Comparison of ENCODE assay signal across 12 cellular contexts in genomic region chr11:65437436-65438227, GRCh38. TPM values are rescaled to one million over a fixed set of nuclear protein-coding genes. Genes with fewer than 3 reads are reported as not detected.
DNase-seq lines count a peak whose midpoint lies in the region; ATAC-seq, FAIRE-seq and TF ChIP-seq lines count a peak whose summit lies in the region.
"Had no signal": no experiment of that assay in that cellular context is flagged by ENCODE, and none has a peak within 500 bp of the region (broad histone marks: within the 10 kb centered on the region; RNA-seq: fewer than 3 reads in every experiment).

No MANE protein-coding gene starts in this region.

- no peak for FAIRE-seq in kidney (lab: Jason Lieb, UNC)
- FAIRE-seq: GM12891, H1 had no signal

- no peak for TF ChIP-seq CTCF in astrocyte of the spinal cord (IDR thresholded peaks at IDR 0.05; ENCODE audit: low read depth, low read length)
- no peak for TF ChIP-seq CTCF in kidney (IDR thresholded peaks at IDR 0.05; ENCODE audit: borderline replicate concordance, extremely low read depth, insufficient read depth)
- no peak for TF ChIP-seq CTCF in suprapubic skin (IDR thresholded peaks at IDR 0.05)
- no peak for TF ChIP-seq CTCF in BE2C (IDR thresholded peaks at IDR 0.05; ENCODE audit: low read depth, low read length)

- no peaks in the 10 kb centered on the region for H3K27me3 ChIP-seq in suprapubic skin
- no peaks in the 10 kb centered on the region for H3K27me3 ChIP-seq in BE2C

- H3K27ac ChIP-seq in kidney (ENCODE audit: low read depth in 2 of 2, low read length in 2 of 2) (peak overlapping the region; percentile 35 to 52), suprapubic skin (peak overlapping the region; percentile 37)

- H3K9me3 ChIP-seq in kidney (ENCODE audit: control insufficient read depth in 1 of 2, low read length in 2 of 2) (no peaks in the 10 kb centered on the region), suprapubic skin (no peaks in the 10 kb centered on the region), BE2C (no peaks in the 10 kb centered on the region)

- H3K4me3 Mint-ChIP-seq in activated T-cell treated with anti-CD3 and anti-CD28 coated beads, Interleukin-2, amount 50 U/mL, for 24 hours, result no peak overlapping the region
- H3K4me3 Mint-ChIP-seq in activated T-cell treated with anti-CD3 and anti-CD28 coated beads, Interleukin-2, amount 50 U/mL, for 4 hours, result no peak overlapping the region
- no peak overlapping the region for H3K4me3 Mint-ChIP-seq in activated naive CD4-positive, alpha-beta T cell treated with anti-CD3 and anti-CD28 coated beads, Interleukin-2, amount 10 ng/mL, durations not matched to agents 7 days and 5 days

- no peaks in the 10 kb centered on the region for H3K27me3 Mint-ChIP-seq in activated T-cell treated with anti-CD3 and anti-CD28 coated beads, Interleukin-2, amount 50 U/mL, for 24 hours
- no peaks in the 10 kb centered on the region for H3K27me3 Mint-ChIP-seq in activated T-cell treated with anti-CD3 and anti-CD28 coated beads, Interleukin-2, amount 50 U/mL, for 4 hours (ENCODE audit: low read depth)
- H3K27me3 Mint-ChIP-seq in activated naive CD4-positive, alpha-beta T cell treated with anti-CD3 and anti-CD28 coated beads, Interleukin-2, amount 10 ng/mL, durations not matched to agents 7 days and 5 days, result no peaks in the 10 kb centered on the region

- in situ Hi-C loops in astrocyte of the spinal cord (cut with HindIII; ENCODE audit: low sequenced_read_pairs), result no loop called here

- no peak for ATAC-seq in activated T-cell treated with anti-CD3 and anti-CD28 coated beads, Interleukin-2, amount 50 U/mL, for 4 hours
- ATAC-seq in GM19035 (IDR thresholded peaks at IDR 0.05; ENCODE audit: unreplicated experiment), result no peak

- no peak overlapping the region for H3K9ac ChIP-seq in kidney (ENCODE audit: low read length in 2 of 2)

- H3K27ac Mint-ChIP-seq in activated T-cell treated with anti-CD3 and anti-CD28 coated beads, Interleukin-2, amount 50 U/mL, for 24 hours, result peak overlapping the region; percentile 45
- no peak overlapping the region for H3K27ac Mint-ChIP-seq in activated naive CD4-positive, alpha-beta T cell treated with anti-CD3 and anti-CD28 coated beads, Interleukin-2, amount 10 ng/mL, durations not matched to agents 7 days and 5 days

- 75% methylated on average over 14 of the region's 14 CpGs for WGBS in suprapubic skin

- peak in 1 of 2 donors; percentile 5 for TF ChIP-seq POLR2A in suprapubic skin (IDR thresholded peaks at IDR 0.05)

- H3K4me1 Mint-ChIP-seq in activated T-cell treated with anti-CD3 and anti-CD28 coated beads, Interleukin-2, amount 50 U/mL, for 24 hours (ENCODE audit: low read depth), result peaks cover 89% of the 10 kb centered on the region
- peaks cover 74% of the 10 kb centered on the region for H3K4me1 Mint-ChIP-seq in activated T-cell treated with anti-CD3 and anti-CD28 coated beads, Interleukin-2, amount 50 U/mL, for 4 hours (ENCODE audit: low read depth)
- peaks cover 85% of the 10 kb centered on the region for H3K4me1 Mint-ChIP-seq in activated naive CD4-positive, alpha-beta T cell treated with anti-CD3 and anti-CD28 coated beads, Interleukin-2, amount 10 ng/mL, durations not matched to agents 7 days and 5 days

- intact Hi-C loops in kidney (cut with DNase I), result no loop called here

- TF ChIP-seq EP300 in suprapubic skin (IDR thresholded peaks at IDR 0.05), result no peak

- DNase-seq in activated T-cell treated with anti-CD3 and anti-CD28 coated beads, Interleukin-2, amount 50 U/mL, for 24 hours, result no peak
- DNase-seq in activated T-cell treated with anti-CD3 and anti-CD28 coated beads, Interleukin-2, amount 50 U/mL, for 4 hours, result no peak
- DNase-seq in astrocyte of the spinal cord (ENCODE audit: low read depth, low spot score) (peak; percentile 41), kidney (no peak), suprapubic skin (ENCODE audit: low spot score in 2 of 2) (peak in 1 of 2 donors; percentile 54), BE2C (no peak)
- DNase-seq in activated naive CD4-positive, alpha-beta T cell treated with anti-CD3 and anti-CD28 coated beads, Interleukin-2, amount 10 ng/mL, durations not matched to agents 7 days and 5 days, result no peak
- DNase-seq: effector CD8-positive, alpha-beta T cell; NCI-H526 treated with DMSO at 0.1 percent for 48 hours had no signal

- CTCF ChIA-PET in activated naive CD4-positive, alpha-beta T cell treated with anti-CD3 and anti-CD28 coated beads, Interleukin-2, amount 10 ng/mL, durations not matched to agents 7 days and 5 days (lab: Charles Lee), result interaction anchor here (0.6 to 1.6 kb wide), 3 partner anchors 20 to 31 kb away, joined by 3 to 5 read pairs (median 5); no protein-coding TSS in a partner anchor

- H3K9me3 Mint-ChIP-seq in activated T-cell treated with anti-CD3 and anti-CD28 coated beads, Interleukin-2, amount 50 U/mL, for 24 hours, result no peaks in the 10 kb centered on the region
- H3K9me3 Mint-ChIP-seq in activated T-cell treated with anti-CD3 and anti-CD28 coated beads, Interleukin-2, amount 50 U/mL, for 4 hours, result no peaks in the 10 kb centered on the region
- no peaks in the 10 kb centered on the region for H3K9me3 Mint-ChIP-seq in activated naive CD4-positive, alpha-beta T cell treated with anti-CD3 and anti-CD28 coated beads, Interleukin-2, amount 10 ng/mL, durations not matched to agents 7 days and 5 days

- peaks cover 91% of the 10 kb centered on the region for H3K36me3 Mint-ChIP-seq in activated T-cell treated with anti-CD3 and anti-CD28 coated beads, Interleukin-2, amount 50 U/mL, for 24 hours (ENCODE audit: low read depth)
- peaks cover 43% of the 10 kb centered on the region for H3K36me3 Mint-ChIP-seq in activated T-cell treated with anti-CD3 and anti-CD28 coated beads, Interleukin-2, amount 50 U/mL, for 4 hours (ENCODE audit: insufficient read depth)
- H3K36me3 Mint-ChIP-seq in activated naive CD4-positive, alpha-beta T cell treated with anti-CD3 and anti-CD28 coated beads, Interleukin-2, amount 10 ng/mL, durations not matched to agents 7 days and 5 days, result peaks cover 68% of the 10 kb centered on the region

- H3K4me1 ChIP-seq in kidney (ENCODE audit: control insufficient read depth in 1 of 2, insufficient read depth in 1 of 2, low read depth in 1 of 2, low read length in 2 of 2) (peaks cover 22 to 27% of the 10 kb centered on the region in 2 donors), suprapubic skin (peaks cover 96% of the 10 kb centered on the region), BE2C (no peaks in the 10 kb centered on the region)

- H3K36me3 ChIP-seq in kidney (ENCODE audit: control insufficient read depth in 1 of 2, insufficient read depth in 2 of 2, low read length in 2 of 2) (peaks cover 19 to 60% of the 10 kb centered on the region in 2 donors), suprapubic skin (peaks cover 59% of the 10 kb centered on the region), BE2C (peaks cover 30% of the 10 kb centered on the region)

- no peak overlapping the region for H3K4me3 ChIP-seq in astrocyte of the spinal cord (ENCODE audit: low read depth, low read length)
- peak overlapping the region; percentile 13 to 32 for H3K4me3 ChIP-seq in kidney (ENCODE audit: low read length in 2 of 2)
- no peak overlapping the region for H3K4me3 ChIP-seq in suprapubic skin
- no peak overlapping the region for H3K4me3 ChIP-seq in BE2C (ENCODE audit: low read depth, low read length)

RNA-seq across cellular contexts. Expression of gene NEAT1, which starts 15.0 kb away (rescaled TPM):
- total RNA-seq in activated T-cell treated with anti-CD3 and anti-CD28 coated beads, Interleukin-2, amount 50 U/mL, for 4 hours, result 100 to 1,000 TPM in 2 of 3 donors, 10 to 100 TPM in 1; 95.5 to 136 (median 123) TPM
- total RNA-seq in kidney (1,006 TPM), suprapubic skin (1,000 to 10,000 TPM in 1 of 4 donors, 100 to 1,000 TPM in 3; 336 to 2,041 (median 481) TPM)
- polyA plus RNA-seq in kidney (ENCODE audit: insufficient read depth, low read depth, low replicate concordance), result 595 TPM
- polyA plus RNA-seq in BE2C (2012; ENCODE audit: insufficient read depth, insufficient read length, low read depth), result 301 TPM

RNA-seq across cellular contexts. Expression of gene FRMD8, which starts 51.2 kb away (rescaled TPM):
- 10 to 100 TPM; 43.0 to 49.2 (median 44.9) TPM for total RNA-seq in activated T-cell treated with anti-CD3 and anti-CD28 coated beads, Interleukin-2, amount 50 U/mL, for 4 hours
- total RNA-seq in kidney, result 41.3 TPM
- polyA plus RNA-seq in kidney (ENCODE audit: insufficient read depth, low read depth, low replicate concordance), result 9.4 TPM
- 100 to 1,000 TPM in 1 of 4 donors, 10 to 100 TPM in 3; 56.2 to 107 (median 81.5) TPM for total RNA-seq in suprapubic skin
- 12.5 TPM for polyA plus RNA-seq in BE2C (2012; ENCODE audit: insufficient read depth, insufficient read length, low read depth)

RNA-seq across cellular contexts. Expression of gene SLC25A45, which starts 55.2 kb away (rescaled TPM):
- 10 to 100 TPM in 1 of 3 donors, 1 to 10 TPM in 2; 7.0 to 11.1 (median 9.5) TPM for total RNA-seq in activated T-cell treated with anti-CD3 and anti-CD28 coated beads, Interleukin-2, amount 50 U/mL, for 4 hours
- total RNA-seq in kidney, result 14.7 TPM
- 4.1 TPM for polyA plus RNA-seq in kidney (ENCODE audit: insufficient read depth, low read depth, low replicate concordance)
- total RNA-seq in suprapubic skin, result 1 to 10 TPM; 3.9 to 6.2 (median 4.7) TPM
- polyA plus RNA-seq in BE2C (2012; ENCODE audit: insufficient read depth, insufficient read length, low read depth), result 2.7 TPM

Comparison
In these comparisons a context has a peak if more than half of its experiments do, and no peak if none do; other contexts are left out.
1. H3K4me3 ChIP-seq: peak in kidney (2 of 2); none in astrocyte of the spinal cord (single experiment), suprapubic skin (single experiment) and BE2C (single experiment).